ENCODE assay signal across 10 cellular contexts in genomic region chr12:109458086-109458485, GRCh38.
DNase-seq lines count a peak whose midpoint lies in the region.
"Had no signal": no experiment of that assay in that cellular context is flagged by ENCODE, and none has a peak within 500 bp of the region (broad histone marks: within the 10 kb centered on the region; RNA-seq: fewer than 3 reads in every experiment).

No MANE protein-coding gene starts in this region.

- H3K27ac Mint-ChIP-seq in T-helper 1 cell treated with Interleukin-12 subunit alpha and Interleukin-12 subunit beta and Interleukin-4 antibody, amounts not matched to agents 30 μg/mL and 1 μg/mL, for 36 hours = peak overlapping the region; percentile 91
- H3K27ac Mint-ChIP-seq: stimulated activated memory B cell treated with anti-CD40 and anti-IgM and Interleukin-4, amounts not matched to agents 10 μg/mL and 1 μg/mL and 100 μg/mL, for 72 hours had no signal

- H3K9me3 Mint-ChIP-seq in T-helper 1 cell treated with Interleukin-12 subunit alpha and Interleukin-12 subunit beta and Interleukin-4 antibody, amounts not matched to agents 30 μg/mL and 1 μg/mL, for 36 hours = no peaks in the 10 kb centered on the region
- H3K9me3 Mint-ChIP-seq: stimulated activated memory B cell treated with anti-CD40 and anti-IgM and Interleukin-4, amounts not matched to agents 10 μg/mL and 1 μg/mL and 100 μg/mL, for 72 hours had no signal

- H3K9me3 ChIP-seq in iPS-20b (ENCODE audit: insufficient read depth, low read depth, low read length) = no peaks in the 10 kb centered on the region
- no peaks in the 10 kb centered on the region for H3K9me3 ChIP-seq in subcutaneous abdominal adipose tissue (ENCODE audit: control insufficient read depth in 5 of 5, low read length in 5 of 5)

- H3K27me3 ChIP-seq in iPS-20b (ENCODE audit: insufficient read depth, low read length) (no peaks in the 10 kb centered on the region), subcutaneous abdominal adipose tissue (ENCODE audit: control insufficient read depth in 5 of 5, insufficient read depth in 4 of 5, low read length in 5 of 5) (no peaks in the 10 kb centered on the region)

- H3K4me1 ChIP-seq in iPS-20b (ENCODE audit: insufficient read depth, low read length) (peaks cover 60% of the 10 kb centered on the region), subcutaneous abdominal adipose tissue (ENCODE audit: control insufficient read depth in 5 of 5, insufficient read depth in 5 of 5, low read length in 5 of 5) (peaks cover 21 to 56% (median 42%) of the 10 kb centered on the region in 5 donors)

- peak overlapping the region; percentile 43 for H3K4me3 Mint-ChIP-seq in T-helper 1 cell treated with Interleukin-12 subunit alpha and Interleukin-12 subunit beta and Interleukin-4 antibody, amounts not matched to agents 30 μg/mL and 1 μg/mL, for 36 hours
- H3K4me3 Mint-ChIP-seq: stimulated activated memory B cell treated with anti-CD40 and anti-IgM and Interleukin-4, amounts not matched to agents 10 μg/mL and 1 μg/mL and 100 μg/mL, for 72 hours had no signal

- peak overlapping the region; percentile 96 for H3K27ac ChIP-seq in iPS-20b (ENCODE audit: low read length)
- peak overlapping the region; percentile 97 for H3K27ac ChIP-seq in subcutaneous abdominal adipose tissue (ENCODE audit: low read depth, low read length)

- peaks cover 29% of the 10 kb centered on the region for H3K4me1 Mint-ChIP-seq in T-helper 1 cell treated with Interleukin-12 subunit alpha and Interleukin-12 subunit beta and Interleukin-4 antibody, amounts not matched to agents 30 μg/mL and 1 μg/mL, for 36 hours (ENCODE audit: low read depth)

- H3K36me3 Mint-ChIP-seq in T-helper 1 cell treated with Interleukin-12 subunit alpha and Interleukin-12 subunit beta and Interleukin-4 antibody, amounts not matched to agents 30 μg/mL and 1 μg/mL, for 36 hours (ENCODE audit: low read depth) = peaks cover 30% of the 10 kb centered on the region

- DNase-seq in T-helper 1 cell (no peak), astrocyte of the hippocampus (ENCODE audit: low read depth, low spot score) (peak; percentile 46), CD1c-positive myeloid dendritic cell (ENCODE audit: extremely low spot score) (no peak), DMS53 treated with DMSO at 0.1 percent for 48 hours (lab: John Stamatoyannopoulos, UW; ENCODE audit: unreplicated experiment) (no peak), NCI-H510A treated with DMSO at 0.1 percent for 48 hours (lab: John Stamatoyannopoulos, UW) (no peak)

- H3K36me3 ChIP-seq in iPS-20b (ENCODE audit: insufficient read depth, low read depth, low read length) = peaks cover 61% of the 10 kb centered on the region
- H3K36me3 ChIP-seq in subcutaneous abdominal adipose tissue (ENCODE audit: control insufficient read depth in 5 of 5, insufficient read depth in 5 of 5, low read length in 5 of 5) = peaks cover 23 to 69% (median 57%) of the 10 kb centered on the region in 5 donors

- peak overlapping the region; percentile 52 for H3K4me3 ChIP-seq in iPS-20b (ENCODE audit: low read length)
- no peak overlapping the region for H3K4me3 ChIP-seq in subcutaneous abdominal adipose tissue (ENCODE audit: low read depth in 1 of 5, low read length in 5 of 5)
- H3K4me3 ChIP-seq: GM12878 had no signal

- H3K9ac ChIP-seq in iPS-20b (ENCODE audit: low read depth, low read length) (peak overlapping the region; percentile 87), subcutaneous abdominal adipose tissue (ENCODE audit: low read length in 5 of 5) (no peak overlapping the region)

- H3K27me3 Mint-ChIP-seq in T-helper 1 cell treated with Interleukin-12 subunit alpha and Interleukin-12 subunit beta and Interleukin-4 antibody, amounts not matched to agents 30 μg/mL and 1 μg/mL, for 36 hours (ENCODE audit: low read depth) = no peaks in the 10 kb centered on the region
- H3K27me3 Mint-ChIP-seq: stimulated activated memory B cell treated with anti-CD40 and anti-IgM and Interleukin-4, amounts not matched to agents 10 μg/mL and 1 μg/mL and 100 μg/mL, for 72 hours had no signal
